38 cellular contexts compared by ENCODE assay signal in the genomic region with DNA sequence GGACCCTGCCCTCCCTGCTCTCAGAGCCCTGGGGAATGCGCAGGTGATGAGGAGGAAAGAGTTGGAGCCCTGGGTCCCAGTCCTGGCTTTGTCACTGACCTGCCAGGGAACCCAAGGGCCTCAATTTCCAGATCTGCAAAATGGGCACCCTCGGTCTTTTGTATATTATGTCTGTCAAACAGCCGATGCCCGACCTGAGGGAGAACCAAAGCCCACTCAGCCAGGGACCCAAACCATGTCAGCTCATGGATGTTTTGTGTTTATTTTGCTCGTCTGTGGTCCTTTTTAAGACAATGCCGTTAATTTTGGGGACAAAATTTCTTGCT. TPM values are rescaled to one million over a fixed set of nuclear protein-coding genes. Genes with fewer than 3 reads are reported as not detected.
"Had no signal": no experiment of that assay in that cellular context is flagged by ENCODE, and none has a peak within 500 bp of the region (broad histone marks: within the 10 kb centered on the region; RNA-seq: fewer than 3 reads in every experiment).

No MANE protein-coding gene starts in this region.

- H3K27ac ChIP-seq: adrenal gland, body of pancreas, brain microvascular endothelial cell, breast epithelium, VCaP had no signal

- H3K9me3 Mint-ChIP-seq: activated B cell treated with CpG ODN at 0.5 μM for 24 hours; activated CD4-positive, alpha-beta memory T cell treated with anti-CD3 and anti-CD28 coated beads for 36 hours; activated CD4-positive, alpha-beta T cell treated with anti-CD3 and anti-CD28 coated beads, Interleukin-2, amount 10 ng/mL, durations not matched to agents 24 days and 14 days; activated CD8-positive, alpha-beta T cell treated with anti-CD3 and anti-CD28 coated beads for 36 hours; activated naive CD4-positive, alpha-beta T cell treated with anti-CD3 and anti-CD28 coated beads for 36 hours; activated naive CD4-positive, alpha-beta T cell treated with anti-CD3 and anti-CD28 coated beads, Interleukin-2, amount 50 U/mL, for 72 hours; activated naive CD8-positive, alpha-beta T cell treated with anti-CD3 and anti-CD28 coated beads for 36 hours; activated T-cell treated with anti-CD3 and anti-CD28 coated beads, Interleukin-2, amount 50 U/mL, for 4 hours; activated T-cell treated with anti-CD3 and anti-CD28 coated beads, Interleukin-2, amount 50 U/mL, for 72 hours; activated T-helper 1 cell treated with anti-CD3 and anti-CD28 coated beads, Interleukin-12 subunit alpha, Interleukin-12 subunit beta, Interleukin-2, Interleukin-4 antibody, amounts not matched to agents 30 ng/mL and 10 ng/mL and 1 ng/mL, durations not matched to agents 14 hours and 24 hours and 36 hours; activated T-helper 17 cell treated with anti-CD3 and anti-CD28 coated beads, Interleukin-2, amount 50 U/mL, for 72 hours; T-helper 1 cell treated with Interleukin-12 subunit alpha and Interleukin-12 subunit beta and Interleukin-4 antibody, amounts not matched to agents 30 μg/mL and 1 μg/mL, for 36 hours; T-helper 2 cell treated with Interferon-gamma antibody and Interleukin-4, amounts not matched to agents 5 μg/mL and 100 μg/mL, for 36 hours had no signal

- H3K27ac Mint-ChIP-seq: activated B cell treated with CpG ODN at 0.5 μM for 24 hours; activated CD4-positive, alpha-beta memory T cell treated with anti-CD3 and anti-CD28 coated beads for 36 hours; activated CD4-positive, alpha-beta T cell treated with anti-CD3 and anti-CD28 coated beads, Interleukin-2, amount 10 ng/mL, durations not matched to agents 24 days and 14 days; activated CD8-positive, alpha-beta T cell treated with anti-CD3 and anti-CD28 coated beads for 36 hours; activated naive CD4-positive, alpha-beta T cell treated with anti-CD3 and anti-CD28 coated beads for 36 hours; activated naive CD4-positive, alpha-beta T cell treated with anti-CD3 and anti-CD28 coated beads, Interleukin-2, amount 50 U/mL, for 72 hours; activated naive CD8-positive, alpha-beta T cell treated with anti-CD3 and anti-CD28 coated beads for 36 hours; activated T-cell treated with anti-CD3 and anti-CD28 coated beads, Interleukin-2, amount 50 U/mL, for 72 hours; activated T-helper 1 cell treated with anti-CD3 and anti-CD28 coated beads, Interleukin-12 subunit alpha, Interleukin-12 subunit beta, Interleukin-2, Interleukin-4 antibody, amounts not matched to agents 30 ng/mL and 10 ng/mL and 1 ng/mL, durations not matched to agents 14 hours and 24 hours and 36 hours; activated T-helper 17 cell treated with anti-CD3 and anti-CD28 coated beads, Interleukin-2, amount 50 U/mL, for 72 hours; T-helper 1 cell treated with Interleukin-12 subunit alpha and Interleukin-12 subunit beta and Interleukin-4 antibody, amounts not matched to agents 30 μg/mL and 1 μg/mL, for 36 hours; T-helper 2 cell treated with Interferon-gamma antibody and Interleukin-4, amounts not matched to agents 5 μg/mL and 100 μg/mL, for 36 hours had no signal

- H3K4me1 Mint-ChIP-seq: activated B cell treated with CpG ODN at 0.5 μM for 24 hours; activated CD4-positive, alpha-beta T cell treated with anti-CD3 and anti-CD28 coated beads, Interleukin-2, amount 10 ng/mL, durations not matched to agents 24 days and 14 days; activated naive CD8-positive, alpha-beta T cell treated with anti-CD3 and anti-CD28 coated beads for 36 hours; activated T-helper 17 cell treated with anti-CD3 and anti-CD28 coated beads, Interleukin-2, amount 50 U/mL, for 72 hours had no signal

- DNase-seq: activated B cell treated with CpG ODN at 0.5 μM for 24 hours; activated CD4-positive, alpha-beta memory T cell treated with anti-CD3 and anti-CD28 coated beads for 36 hours; activated CD4-positive, alpha-beta T cell treated with anti-CD3 and anti-CD28 coated beads for 4 hours; activated CD4-positive, alpha-beta T cell treated with anti-CD3 and anti-CD28 coated beads, Interleukin-2, amount 10 ng/mL, durations not matched to agents 24 days and 14 days; activated CD4-positive, alpha-beta T cell treated with anti-CD3 and anti-CD28 coated beads, Interleukin-2, amount 50 U/mL, for 1 hour; activated CD4-positive, alpha-beta T cell treated with anti-CD3 and anti-CD28 coated beads, Interleukin-2, amount 50 U/mL, for 4 hours; activated CD4-positive, CD25-positive, alpha-beta regulatory T cell treated with anti-CD3 and anti-CD28 coated beads, Interleukin-2, amount 50 U/mL, for 72 hours; activated CD8-positive, alpha-beta memory T cell treated with anti-CD3 and anti-CD28 coated beads, Interleukin-2, amount 50 U/mL, for 4 hours; activated CD8-positive, alpha-beta T cell treated with anti-CD3 and anti-CD28 coated beads for 36 hours; activated effector memory CD4-positive, alpha-beta T cell treated with anti-CD3 and anti-CD28 coated beads, Interleukin-2, amount 50 U/mL, for 16 hours; activated gamma-delta T cell treated with Interleukin-2 at 50 U/mL for 16 hours; activated naive CD4-positive, alpha-beta T cell; activated naive CD4-positive, alpha-beta T cell treated with anti-CD3 and anti-CD28 coated beads for 36 hours; activated naive CD4-positive, alpha-beta T cell treated with anti-CD3 and anti-CD28 coated beads, Interleukin-2, amount 50 U/mL, for 16 hours; activated naive CD8-positive, alpha-beta T cell treated with anti-CD3 and anti-CD28 coated beads for 36 hours; activated T-cell treated with anti-CD3 and anti-CD28 coated beads for 4 hours; activated T-cell treated with anti-CD3 and anti-CD28 coated beads, Interleukin-2, amount 50 U/mL, for 1 hour; activated T-cell treated with anti-CD3 and anti-CD28 coated beads, Interleukin-2, amount 50 U/mL, for 4 hours; activated T-cell treated with anti-CD3 and anti-CD28 coated beads, Interleukin-2, amount 50 U/mL, for 72 hours; adrenal gland; amniotic stem cell; aorta; body of pancreas; brain microvascular endothelial cell; central memory CD4-positive, alpha-beta T cell; T-helper 1 cell; T-helper 2 cell; T-helper 9 cell had no signal

- H3K27me3 ChIP-seq: adrenal gland, body of pancreas, brain microvascular endothelial cell had no signal

- H3K36me3 Mint-ChIP-seq: activated CD4-positive, alpha-beta memory T cell treated with anti-CD3 and anti-CD28 coated beads for 36 hours; activated naive CD4-positive, alpha-beta T cell treated with anti-CD3 and anti-CD28 coated beads, Interleukin-2, amount 50 U/mL, for 72 hours; activated naive CD8-positive, alpha-beta T cell treated with anti-CD3 and anti-CD28 coated beads for 36 hours had no signal

- H3K4me3 ChIP-seq: adrenal gland, body of pancreas, breast epithelium had no signal

- H3K9me3 ChIP-seq: adrenal gland, body of pancreas had no signal

- ATAC-seq: activated CD8-positive, alpha-beta T cell treated with anti-CD3 and anti-CD28 coated beads for 36 hours; activated naive CD4-positive, alpha-beta T cell treated with anti-CD3 and anti-CD28 coated beads, Interleukin-2, amount 50 U/mL, for 72 hours; activated T-cell treated with anti-CD3 and anti-CD28 coated beads, Interleukin-2, amount 50 U/mL, for 4 hours; activated T-cell treated with anti-CD3 and anti-CD28 coated beads, Interleukin-2, amount 50 U/mL, for 72 hours; activated T-helper 17 cell treated with anti-CD3 and anti-CD28 coated beads, Interleukin-2, amount 50 U/mL, for 72 hours; body of pancreas had no signal

- H3K36me3 ChIP-seq: adrenal gland, brain microvascular endothelial cell, breast epithelium had no signal

- H3K4me3 Mint-ChIP-seq: activated B cell treated with CpG ODN at 0.5 μM for 24 hours; activated CD4-positive, alpha-beta memory T cell treated with anti-CD3 and anti-CD28 coated beads for 36 hours; activated CD4-positive, alpha-beta T cell treated with anti-CD3 and anti-CD28 coated beads, Interleukin-2, amount 10 ng/mL, durations not matched to agents 24 days and 14 days; activated CD8-positive, alpha-beta T cell treated with anti-CD3 and anti-CD28 coated beads for 36 hours; activated naive CD4-positive, alpha-beta T cell treated with anti-CD3 and anti-CD28 coated beads for 36 hours; activated naive CD8-positive, alpha-beta T cell treated with anti-CD3 and anti-CD28 coated beads for 36 hours; activated T-cell treated with anti-CD3 and anti-CD28 coated beads, Interleukin-2, amount 50 U/mL, for 4 hours; activated T-cell treated with anti-CD3 and anti-CD28 coated beads, Interleukin-2, amount 50 U/mL, for 72 hours; activated T-helper 1 cell treated with anti-CD3 and anti-CD28 coated beads, Interleukin-12 subunit alpha, Interleukin-12 subunit beta, Interleukin-2, Interleukin-4 antibody, amounts not matched to agents 30 ng/mL and 10 ng/mL and 1 ng/mL, durations not matched to agents 14 hours and 24 hours and 36 hours; activated T-helper 17 cell treated with anti-CD3 and anti-CD28 coated beads, Interleukin-2, amount 50 U/mL, for 72 hours; T-helper 1 cell treated with Interleukin-12 subunit alpha and Interleukin-12 subunit beta and Interleukin-4 antibody, amounts not matched to agents 30 μg/mL and 1 μg/mL, for 36 hours; T-helper 2 cell treated with Interferon-gamma antibody and Interleukin-4, amounts not matched to agents 5 μg/mL and 100 μg/mL, for 36 hours had no signal

- H3K4me1 ChIP-seq: adrenal gland, breast epithelium had no signal

RNA-seq across cellular contexts. Expression of a gene that starts 34.4 kb away (rescaled TPM):
- total RNA-seq: activated B cell treated with CpG ODN at 0.5 μM for 24 hours; activated CD4-positive, alpha-beta memory T cell treated with anti-CD3 and anti-CD28 coated beads for 36 hours; activated CD4-positive, alpha-beta T cell treated with anti-CD3 and anti-CD28 coated beads, Interleukin-2, amount 10 ng/mL, durations not matched to agents 24 days and 14 days; activated CD8-positive, alpha-beta memory T cell treated with anti-CD3 and anti-CD28 coated beads for 36 hours; activated CD8-positive, alpha-beta T cell treated with anti-CD3 and anti-CD28 coated beads for 36 hours; activated naive CD4-positive, alpha-beta T cell treated with anti-CD3 and anti-CD28 coated beads for 36 hours; activated naive CD4-positive, alpha-beta T cell treated with anti-CD3 and anti-CD28 coated beads, Interleukin-2, amount 50 U/mL, for 72 hours; activated naive CD8-positive, alpha-beta T cell treated with anti-CD3 and anti-CD28 coated beads for 36 hours; activated T-cell treated with anti-CD3 and anti-CD28 coated beads, Interleukin-2, amount 50 U/mL, for 4 hours; activated T-cell treated with anti-CD3 and anti-CD28 coated beads, Interleukin-2, amount 50 U/mL, for 72 hours; activated T-helper 1 cell treated with anti-CD3 and anti-CD28 coated beads, Interleukin-12 subunit alpha, Interleukin-12 subunit beta, Interleukin-2, Interleukin-4 antibody, amounts not matched to agents 30 ng/mL and 10 ng/mL and 1 ng/mL, durations not matched to agents 14 hours and 24 hours and 36 hours; activated T-helper 17 cell treated with anti-CD3 and anti-CD28 coated beads, Interleukin-2, amount 50 U/mL, for 72 hours; adrenal gland; aorta; astrocyte; body of pancreas; breast epithelium; cardiac septum had no signal
- polyA plus RNA-seq: adrenal gland, aorta had no signal

RNA-seq across cellular contexts. Expression of a gene that starts 54.1 kb away (rescaled TPM):
- total RNA-seq: activated B cell treated with CpG ODN at 0.5 μM for 24 hours; activated CD4-positive, alpha-beta memory T cell treated with anti-CD3 and anti-CD28 coated beads for 36 hours; activated CD4-positive, alpha-beta T cell treated with anti-CD3 and anti-CD28 coated beads, Interleukin-2, amount 10 ng/mL, durations not matched to agents 24 days and 14 days; activated CD8-positive, alpha-beta memory T cell treated with anti-CD3 and anti-CD28 coated beads for 36 hours; activated CD8-positive, alpha-beta T cell treated with anti-CD3 and anti-CD28 coated beads for 36 hours; activated naive CD4-positive, alpha-beta T cell treated with anti-CD3 and anti-CD28 coated beads for 36 hours; activated naive CD4-positive, alpha-beta T cell treated with anti-CD3 and anti-CD28 coated beads, Interleukin-2, amount 50 U/mL, for 72 hours; activated naive CD8-positive, alpha-beta T cell treated with anti-CD3 and anti-CD28 coated beads for 36 hours; activated T-cell treated with anti-CD3 and anti-CD28 coated beads, Interleukin-2, amount 50 U/mL, for 4 hours; activated T-cell treated with anti-CD3 and anti-CD28 coated beads, Interleukin-2, amount 50 U/mL, for 72 hours; activated T-helper 1 cell treated with anti-CD3 and anti-CD28 coated beads, Interleukin-12 subunit alpha, Interleukin-12 subunit beta, Interleukin-2, Interleukin-4 antibody, amounts not matched to agents 30 ng/mL and 10 ng/mL and 1 ng/mL, durations not matched to agents 14 hours and 24 hours and 36 hours; activated T-helper 17 cell treated with anti-CD3 and anti-CD28 coated beads, Interleukin-2, amount 50 U/mL, for 72 hours; adrenal gland; aorta; astrocyte; body of pancreas; breast epithelium; cardiac septum had no signal
- polyA plus RNA-seq: aorta had no signal
